In the genomic region with DNA sequence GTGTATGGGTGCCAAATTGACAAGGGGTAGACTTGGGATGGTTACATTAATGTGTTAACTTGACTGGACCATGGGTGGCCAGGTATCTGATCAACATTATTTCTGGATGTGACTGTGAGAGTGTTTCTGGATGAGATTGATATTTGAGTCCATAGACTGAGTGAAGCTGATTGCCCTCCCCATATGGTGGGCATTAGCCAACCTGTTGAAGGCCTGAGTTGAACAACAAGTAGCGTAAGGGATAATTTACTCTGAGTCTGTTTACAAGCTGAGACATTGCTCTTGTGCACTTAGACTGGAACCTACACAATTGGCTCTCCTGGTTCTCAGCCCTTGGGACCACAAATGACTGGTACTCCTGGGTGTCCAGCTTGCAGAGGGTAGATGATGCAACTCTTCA, we compare ENCODE assay signal across 26 cellular contexts.
"Had no signal": no experiment of that assay in that cellular context is flagged by ENCODE, and none has a peak within 500 bp of the region (broad histone marks: within the 10 kb centered on the region; RNA-seq: fewer than 3 reads in every experiment).

No MANE protein-coding gene starts in this region.

- H3K4me1 Mint-ChIP-seq: immature natural killer cell; memory B cell; naive thymus-derived CD8-positive, alpha-beta T cell; stimulated activated memory B cell treated with anti-CD40 and anti-IgM and Interleukin-4, amounts not matched to agents 10 μg/mL and 1 μg/mL and 100 μg/mL, for 72 hours; stimulated activated naive CD8-positive, alpha-beta T cell treated with anti-CD3 and anti-CD28 coated beads, Interleukin-15, amount 100 ng/mL, for 72 hours had no signal

- H3K4me1 ChIP-seq: left ventricle myocardium inferior, parathyroid adenoma, right atrium auricular region, right lobe of liver, tibial nerve, upper lobe of left lung, vagina had no signal

- H3K9me3 Mint-ChIP-seq: memory B cell; neural crest cell; stimulated activated memory B cell treated with anti-CD40 and anti-IgM and Interleukin-4, amounts not matched to agents 10 μg/mL and 1 μg/mL and 100 μg/mL, for 72 hours had no signal

- FAIRE-seq: islet of Langerhans had no signal

- DNase-seq: hypothalamus; immature natural killer cell; left ventricle myocardium inferior; naive thymus-derived CD8-positive, alpha-beta T cell; occipital lobe; right lobe of liver; stimulated activated CD4-positive, alpha-beta T cell treated with anti-CD3 and anti-CD28 coated beads, Interleukin-1b, Interleukin-23, amount 100 ng/mL, for 48 hours; stimulated activated CD4-positive, alpha-beta T cell treated with anti-CD3 and anti-CD28 coated beads, Interleukin-2, amount 100 ng/mL, for 48 hours; stimulated activated CD4-positive, alpha-beta T cell treated with anti-CD3 and anti-CD28 coated beads, Interleukin-4, amount 100 ng/mL, for 4 hours; stimulated activated CD8-positive, alpha-beta memory T cell treated with anti-CD3 and anti-CD28 coated beads, Interleukin-4, amount 100 ng/mL, for 48 hours; stimulated activated naive CD4-positive, alpha-beta T cell treated with Interleukin-2 at 50 U/mL for 16 hours; stimulated activated naive CD8-positive, alpha-beta T cell treated with anti-CD3 and anti-CD28 coated beads, Interleukin-15, amount 100 ng/mL, for 72 hours; substantia nigra; upper lobe of left lung had no signal

- H3K9me3 ChIP-seq: neutrophil, right lobe of liver, tibial nerve, upper lobe of left lung, vagina had no signal

- H3K9ac ChIP-seq: parathyroid adenoma had no signal

- H3K79me2 ChIP-seq: parathyroid adenoma had no signal

- H3K27me3 Mint-ChIP-seq: progenitor cell of endocrine pancreas; stimulated activated memory B cell treated with anti-CD40 and anti-IgM and Interleukin-4, amounts not matched to agents 10 μg/mL and 1 μg/mL and 100 μg/mL, for 72 hours; stimulated activated naive CD8-positive, alpha-beta T cell treated with anti-CD3 and anti-CD28 coated beads, Interleukin-15, amount 100 ng/mL, for 72 hours had no signal

- H3K27ac ChIP-seq: left ventricle myocardium inferior, neutrophil, parathyroid adenoma, right atrium auricular region, right lobe of liver, tibial nerve, upper lobe of left lung, vagina had no signal

- H3K4me3 ChIP-seq: left ventricle myocardium inferior, lung, right atrium auricular region, right lobe of liver, smooth muscle cell, tibial nerve, upper lobe of left lung, vagina had no signal

- H3K4me2 ChIP-seq: smooth muscle cell had no signal

- H3K4me3 Mint-ChIP-seq: immature natural killer cell; memory B cell; naive thymus-derived CD8-positive, alpha-beta T cell; stimulated activated memory B cell treated with anti-CD40 and anti-IgM and Interleukin-4, amounts not matched to agents 10 μg/mL and 1 μg/mL and 100 μg/mL, for 72 hours; stimulated activated naive CD8-positive, alpha-beta T cell treated with anti-CD3 and anti-CD28 coated beads, Interleukin-15, amount 100 ng/mL, for 72 hours had no signal

- H2AFZ ChIP-seq: parathyroid adenoma had no signal

- H3K36me3 ChIP-seq: left ventricle myocardium inferior, neutrophil, right atrium auricular region, right lobe of liver, tibial nerve, upper lobe of left lung, vagina had no signal

- H3K27ac Mint-ChIP-seq: immature natural killer cell; memory B cell; naive thymus-derived CD8-positive, alpha-beta T cell; progenitor cell of endocrine pancreas; stimulated activated memory B cell treated with anti-CD40 and anti-IgM and Interleukin-4, amounts not matched to agents 10 μg/mL and 1 μg/mL and 100 μg/mL, for 72 hours; stimulated activated naive CD8-positive, alpha-beta T cell treated with anti-CD3 and anti-CD28 coated beads, Interleukin-15, amount 100 ng/mL, for 72 hours had no signal

- H3K27me3 ChIP-seq: right atrium auricular region, right lobe of liver, tibial nerve, upper lobe of left lung, vagina had no signal

- H3K36me3 Mint-ChIP-seq: memory B cell; stimulated activated memory B cell treated with anti-CD40 and anti-IgM and Interleukin-4, amounts not matched to agents 10 μg/mL and 1 μg/mL and 100 μg/mL, for 72 hours had no signal
